18 cellular contexts compared by ENCODE assay signal in the genomic region with DNA sequence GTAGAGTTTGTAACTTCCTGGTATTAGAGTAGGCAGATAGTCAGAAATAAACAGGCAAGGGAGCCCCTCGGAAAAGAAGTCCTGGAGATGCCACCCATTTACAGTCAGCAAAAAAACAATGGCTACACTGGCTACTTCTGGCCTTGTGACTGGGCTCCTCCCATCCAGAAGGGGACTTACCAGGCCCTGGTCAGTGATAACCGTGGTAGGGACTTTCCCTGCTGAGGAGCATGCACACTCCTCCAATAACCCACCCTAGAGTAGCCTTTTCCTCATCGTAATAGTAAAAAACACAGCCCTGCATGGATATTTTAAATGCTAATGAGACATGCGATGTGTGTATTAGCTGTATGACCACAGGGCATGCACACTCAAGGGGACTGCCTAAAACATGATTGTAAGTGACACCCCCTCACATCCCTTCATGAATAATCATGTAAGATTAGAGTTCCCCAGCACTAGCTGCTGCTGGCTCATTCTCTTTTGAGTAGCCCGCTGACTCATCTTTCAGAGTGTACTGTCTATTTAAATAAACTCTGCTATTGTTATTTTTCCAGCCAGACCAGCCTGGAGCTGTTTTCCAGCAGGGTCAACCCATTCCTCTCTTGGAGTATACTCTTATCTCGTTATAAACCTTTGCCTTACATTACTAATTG.
A peak's percentile ranks its signal among the peaks of the same experiment; 100 is the strongest.
DNase-seq lines count a peak whose midpoint lies in the region; ATAC-seq, FAIRE-seq and TF ChIP-seq lines count a peak whose summit lies in the region.
"Had no signal": no experiment of that assay in that cellular context is flagged by ENCODE, and none has a peak within 500 bp of the region (broad histone marks: within the 10 kb centered on the region; RNA-seq: fewer than 3 reads in every experiment).

No MANE protein-coding gene starts in this region.

- no peak for FAIRE-seq in bronchial epithelial cell (lab: Jason Lieb, UNC)
- FAIRE-seq: GM12891, HepG2 had no signal

- H3K27me3 Mint-ChIP-seq in activated CD4-positive, alpha-beta T cell treated with anti-CD3 and anti-CD28 coated beads for 36 hours = peaks cover 12% of the 10 kb centered on the region
- H3K27me3 Mint-ChIP-seq in naive thymus-derived CD4-positive, alpha-beta T cell = peaks cover 8 to 25% (median 17%) of the 10 kb centered on the region in 5 donors

- H3K4me3 Mint-ChIP-seq in activated CD4-positive, alpha-beta T cell treated with anti-CD3 and anti-CD28 coated beads for 36 hours = no peak overlapping the region
- no peak overlapping the region for H3K4me3 Mint-ChIP-seq in naive thymus-derived CD4-positive, alpha-beta T cell
- H3K4me3 Mint-ChIP-seq: activated CD4-positive, alpha-beta memory T cell treated with anti-CD3 and anti-CD28 coated beads for 36 hours; CD8-positive, alpha-beta memory T cell; dendritic cell treated with granulocyte-macrophage colony-stimulating factor and Interleukin-4, amounts not matched to agents 40 ng/mL and 50 ng/mL, for 4 days had no signal

- ATAC-seq in GM18907 (IDR thresholded peaks at IDR 0.05; ENCODE audit: unreplicated experiment) (peak; percentile 48), HG02678 (IDR thresholded peaks at IDR 0.05; ENCODE audit: unreplicated experiment) (no peak)
- ATAC-seq in activated CD4-positive, alpha-beta T cell treated with anti-CD3 and anti-CD28 coated beads for 36 hours = no peak
- ATAC-seq in naive thymus-derived CD4-positive, alpha-beta T cell = no peak
- ATAC-seq: HepG2 had no signal

- POLR2A ChIA-PET in activated CD4-positive, alpha-beta T cell treated with anti-CD3 and anti-CD28 coated beads for 36 hours (lab: Charles Lee) = no interaction called here
- POLR2A ChIA-PET in naive thymus-derived CD4-positive, alpha-beta T cell (lab: Charles Lee) = no interaction called here

- DNase-seq in HT1080 (ENCODE audit: low read depth) = peak; percentile 42
- peak; percentile 85 for DNase-seq in bronchial epithelial cell (ENCODE audit: low read depth)
- DNase-seq in non-pigmented ciliary epithelial cell (ENCODE audit: low read depth) = peak; percentile 50
- no peak for DNase-seq in activated CD4-positive, alpha-beta T cell treated with anti-CD3 and anti-CD28 coated beads for 36 hours
- DNase-seq in naive thymus-derived CD4-positive, alpha-beta T cell = no peak
- no peak for DNase-seq in HuH-7 (ENCODE audit: low spot score)
- DNase-seq: activated CD4-positive, alpha-beta memory T cell treated with anti-CD3 and anti-CD28 coated beads for 36 hours; activated naive CD4-positive, alpha-beta T cell; CD8-positive, alpha-beta memory T cell; NCI-H1694; stimulated activated CD4-positive, alpha-beta T cell treated with anti-CD3 and anti-CD28 coated beads, Interleukin-2, amount 100 ng/mL, for 24 hours; stimulated activated naive CD4-positive, alpha-beta T cell treated with Interleukin-2 at 50 U/mL for 16 hours had no signal

- no peak overlapping the region for H3K27ac ChIP-seq in naive thymus-derived CD4-positive, alpha-beta T cell (ENCODE audit: low read depth, low read length)
- H3K27ac ChIP-seq: parathyroid adenoma had no signal

- H3K27ac Mint-ChIP-seq in activated CD4-positive, alpha-beta T cell treated with anti-CD3 and anti-CD28 coated beads for 36 hours = no peak overlapping the region
- H3K27ac Mint-ChIP-seq in naive thymus-derived CD4-positive, alpha-beta T cell = no peak overlapping the region
- H3K27ac Mint-ChIP-seq: activated CD4-positive, alpha-beta memory T cell treated with anti-CD3 and anti-CD28 coated beads for 36 hours; CD8-positive, alpha-beta memory T cell; dendritic cell treated with granulocyte-macrophage colony-stimulating factor and Interleukin-4, amounts not matched to agents 40 ng/mL and 50 ng/mL, for 4 days had no signal

- CTCF ChIA-PET in activated CD4-positive, alpha-beta T cell treated with anti-CD3 and anti-CD28 coated beads for 36 hours (lab: Charles Lee) = no interaction called here
- CTCF ChIA-PET in naive thymus-derived CD4-positive, alpha-beta T cell (lab: Charles Lee) = no interaction called here

- no peaks in the 10 kb centered on the region for H3K9me3 ChIP-seq in naive thymus-derived CD4-positive, alpha-beta T cell (ENCODE audit: control insufficient read depth in 2 of 3, low read length in 3 of 3)

- H3K4me3 ChIP-seq in bronchial epithelial cell (ENCODE audit: low read depth, low read length) = no peak overlapping the region
- no peak overlapping the region for H3K4me3 ChIP-seq in naive thymus-derived CD4-positive, alpha-beta T cell (ENCODE audit: low read length)

- H3K27me3 ChIP-seq in bronchial epithelial cell (ENCODE audit: control insufficient read depth, insufficient read depth, low read length) = peaks cover 4% of the 10 kb centered on the region
- no peaks in the 10 kb centered on the region for H3K27me3 ChIP-seq in naive thymus-derived CD4-positive, alpha-beta T cell (ENCODE audit: control insufficient read depth in 2 of 2, insufficient read depth in 2 of 2, low read length in 2 of 2)

- no peak for TF ChIP-seq CTCF in bronchial epithelial cell (IDR thresholded peaks at IDR 0.05; ENCODE audit: insufficient read depth, low read length, severe bottlenecking)

- H3K36me3 ChIP-seq in bronchial epithelial cell (ENCODE audit: control insufficient read depth, insufficient read depth, low read length) = no peaks in the 10 kb centered on the region
- no peaks in the 10 kb centered on the region for H3K36me3 ChIP-seq in naive thymus-derived CD4-positive, alpha-beta T cell (ENCODE audit: control insufficient read depth in 2 of 3, insufficient read depth in 3 of 3, low read length in 3 of 3)

- H3K4me1 ChIP-seq in naive thymus-derived CD4-positive, alpha-beta T cell (ENCODE audit: control insufficient read depth in 2 of 2, insufficient read depth in 2 of 2, low read length in 2 of 2) = no peaks in the 10 kb centered on the region
- H3K4me1 ChIP-seq: parathyroid adenoma had no signal

- H3K4me1 Mint-ChIP-seq in activated CD4-positive, alpha-beta T cell treated with anti-CD3 and anti-CD28 coated beads for 36 hours = no peaks in the 10 kb centered on the region
- H3K4me1 Mint-ChIP-seq in naive thymus-derived CD4-positive, alpha-beta T cell = no peaks in the 10 kb centered on the region
- H3K4me1 Mint-ChIP-seq: CD8-positive, alpha-beta memory T cell had no signal

- no peaks in the 10 kb centered on the region for H3K36me3 Mint-ChIP-seq in activated CD4-positive, alpha-beta T cell treated with anti-CD3 and anti-CD28 coated beads for 36 hours (ENCODE audit: low read depth)
- H3K36me3 Mint-ChIP-seq in naive thymus-derived CD4-positive, alpha-beta T cell = no peaks in the 10 kb centered on the region
- H3K36me3 Mint-ChIP-seq: activated CD4-positive, alpha-beta memory T cell treated with anti-CD3 and anti-CD28 coated beads for 36 hours; CD8-positive, alpha-beta memory T cell had no signal

- H3K9me3 Mint-ChIP-seq in activated CD4-positive, alpha-beta T cell treated with anti-CD3 and anti-CD28 coated beads for 36 hours (ENCODE audit: low read depth) = no peaks in the 10 kb centered on the region
- H3K9me3 Mint-ChIP-seq in naive thymus-derived CD4-positive, alpha-beta T cell = peaks cover 0 to 2% (median 0%) of the 10 kb centered on the region in 11 donors
- H3K9me3 Mint-ChIP-seq: activated CD4-positive, alpha-beta memory T cell treated with anti-CD3 and anti-CD28 coated beads for 36 hours; CD8-positive, alpha-beta memory T cell; dendritic cell treated with granulocyte-macrophage colony-stimulating factor and Interleukin-4, amounts not matched to agents 40 ng/mL and 50 ng/mL, for 4 days had no signal

- intact Hi-C loops in activated CD4-positive, alpha-beta T cell treated with anti-CD3 and anti-CD28 coated beads for 36 hours (cut with DNase I, micrococcal nuclease) = no loop called here
- intact Hi-C loops in naive thymus-derived CD4-positive, alpha-beta T cell (cut with micrococcal nuclease) = no loop called here

Comparison
In these comparisons a context has a peak if more than half of its experiments do, and no peak if none do; other contexts are left out.
1. DNase-seq: peak in HT1080 (single experiment), bronchial epithelial cell (single experiment) and non-pigmented ciliary epithelial cell (single experiment); none in activated CD4-positive, alpha-beta T cell treated with anti-CD3 and anti-CD28 coated beads for 36 hours (single experiment), naive thymus-derived CD4-positive, alpha-beta T cell (0 of 9) and HuH-7 (single experiment).